In the genomic region with DNA sequence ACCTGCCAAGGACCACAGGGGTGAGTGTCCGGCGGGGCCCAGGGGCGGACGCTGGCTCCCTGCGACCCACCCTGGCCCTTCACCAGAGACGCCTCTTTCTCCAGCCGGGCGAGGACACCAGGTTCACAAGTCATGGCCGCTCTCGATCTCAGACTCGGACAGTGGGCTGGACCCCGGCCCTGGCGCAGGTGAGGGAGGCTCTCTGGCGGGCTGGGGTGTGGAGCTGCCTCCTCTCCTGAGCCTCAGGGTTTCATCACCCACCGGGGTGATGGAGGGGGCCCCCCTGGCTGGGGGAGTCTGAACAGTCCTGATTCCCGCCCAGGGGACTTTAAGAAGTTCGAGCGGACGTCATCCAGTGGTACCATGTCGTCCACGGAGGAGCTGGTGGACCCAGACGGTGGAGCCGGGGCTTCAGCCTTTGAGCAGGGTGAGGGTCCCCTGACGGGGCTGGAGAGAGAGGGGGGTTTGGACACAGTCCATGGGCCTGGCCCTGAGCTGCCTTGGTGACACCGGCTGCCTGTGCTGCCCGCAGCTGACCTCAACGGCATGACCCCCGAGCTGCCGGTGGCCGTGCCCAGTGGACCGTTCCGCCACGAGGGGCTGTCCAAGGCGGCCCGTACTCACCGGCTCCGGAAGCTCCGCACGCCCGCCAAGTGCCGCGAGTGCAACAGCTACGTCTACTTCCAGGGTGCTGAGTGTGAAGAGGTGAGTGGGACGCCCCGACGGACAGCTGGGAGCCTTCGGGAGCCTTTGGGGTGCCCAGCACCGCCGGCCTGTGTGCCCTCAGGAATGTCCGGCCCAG, we compare ENCODE assay signal across 21 cellular contexts. TPM values are rescaled to one million over a fixed set of nuclear protein-coding genes. Genes with fewer than 3 reads are reported as not detected.
A peak's percentile ranks its signal among the peaks of the same experiment; 100 is the strongest.
DNase-seq lines count a peak whose midpoint lies in the region; ATAC-seq and TF ChIP-seq lines count a peak whose summit lies in the region.
"Had no signal": no experiment of that assay in that cellular context is flagged by ENCODE, and none has a peak within 500 bp of the region (broad histone marks: within the 10 kb centered on the region; RNA-seq: fewer than 3 reads in every experiment).

No MANE protein-coding gene starts in this region.

- H3K27ac ChIP-seq in CD4-positive, alpha-beta T cell (ENCODE audit: low read depth, low read length): peak overlapping the region; percentile 56
- H3K27ac ChIP-seq in tibial artery: no peak overlapping the region
- H3K27ac ChIP-seq: epithelial cell of prostate, pancreas had no signal

- H3K4me3 ChIP-seq in tibial artery: no peak overlapping the region
- H3K4me3 ChIP-seq: hepatocyte, lung, MG63 had no signal

- H3K9me3 Mint-ChIP-seq in activated CD4-positive, alpha-beta memory T cell treated with anti-CD3 and anti-CD28 coated beads, Interleukin-2, amount 10 ng/mL, durations not matched to agents 7 days and 5 days: no peaks in the 10 kb centered on the region
- no peaks in the 10 kb centered on the region for H3K9me3 Mint-ChIP-seq in activated CD4-positive, alpha-beta memory T cell treated with anti-CD3 and anti-CD28 coated beads for 36 hours
- H3K9me3 Mint-ChIP-seq in CD4-positive, alpha-beta T cell: no peaks in the 10 kb centered on the region
- no peaks in the 10 kb centered on the region for H3K9me3 Mint-ChIP-seq in activated naive CD8-positive, alpha-beta T cell treated with anti-CD3 and anti-CD28 coated beads for 36 hours
- H3K9me3 Mint-ChIP-seq in naive thymus-derived CD8-positive, alpha-beta T cell: no peaks in the 10 kb centered on the region
- H3K9me3 Mint-ChIP-seq: stimulated activated naive CD8-positive, alpha-beta T cell treated with anti-CD3 and anti-CD28 coated beads, Interleukin-15, amount 100 ng/mL, for 72 hours had no signal

- no peak overlapping the region for H3K4me3 Mint-ChIP-seq in activated CD4-positive, alpha-beta memory T cell treated with anti-CD3 and anti-CD28 coated beads, Interleukin-2, amount 10 ng/mL, durations not matched to agents 7 days and 5 days
- no peak overlapping the region for H3K4me3 Mint-ChIP-seq in activated CD4-positive, alpha-beta memory T cell treated with anti-CD3 and anti-CD28 coated beads for 36 hours
- H3K4me3 Mint-ChIP-seq in CD4-positive, alpha-beta T cell: peak overlapping the region; percentile 60
- H3K4me3 Mint-ChIP-seq in activated naive CD8-positive, alpha-beta T cell treated with anti-CD3 and anti-CD28 coated beads for 36 hours: peak overlapping the region; percentile 14
- peak overlapping the region in 9 of 10 donors; percentile 46 to 96 (median 78) for H3K4me3 Mint-ChIP-seq in naive thymus-derived CD8-positive, alpha-beta T cell

- intact Hi-C loops in activated CD4-positive, alpha-beta memory T cell treated with anti-CD3 and anti-CD28 coated beads for 36 hours (cut with micrococcal nuclease): no loop called here
- intact Hi-C loops in CD4-positive, alpha-beta T cell (cut with DNase I, micrococcal nuclease): no loop called here
- intact Hi-C loops in tibial artery (cut with DNase I; ENCODE audit: low total_unique reads): no loop called here

- CTCF ChIA-PET in activated CD4-positive, alpha-beta memory T cell treated with anti-CD3 and anti-CD28 coated beads, Interleukin-2, amount 10 ng/mL, durations not matched to agents 7 days and 5 days (lab: Charles Lee): interaction anchor here (0.8 to 2.1 kb wide), 6 partner anchors 8 to 52 kb away, joined by 3 to 12 read pairs (median 4); partner anchors contain the start of gene ARHGAP45
- CTCF ChIA-PET in activated CD4-positive, alpha-beta memory T cell treated with anti-CD3 and anti-CD28 coated beads for 36 hours (lab: Charles Lee): interaction anchor here (1.0 to 4.8 kb wide), 5 partner anchors 10 to 112 kb away, joined by 3 to 25 read pairs (median 4); partner anchors contain the start of gene ARHGAP45
- CTCF ChIA-PET in CD4-positive, alpha-beta T cell (lab: Charles Lee): interaction anchor here (1.0 to 3.8 kb wide), 7 partner anchors 7 to 164 kb away, joined by 3 to 24 read pairs (median 6); no protein-coding TSS in a partner anchor

- H3K27me3 ChIP-seq in CD4-positive, alpha-beta T cell (ENCODE audit: control insufficient read depth, insufficient read depth, low read length): no peaks in the 10 kb centered on the region
- peaks cover 0 to 19% of the 10 kb centered on the region in 2 donors for H3K27me3 ChIP-seq in tibial artery
- H3K27me3 ChIP-seq: hepatocyte, MG63, pancreas had no signal

- peaks cover 0 to 21% (median 5%) of the 10 kb centered on the region in 4 donors for H3K4me1 ChIP-seq in tibial artery

- H3K27me3 Mint-ChIP-seq in activated CD4-positive, alpha-beta memory T cell treated with anti-CD3 and anti-CD28 coated beads, Interleukin-2, amount 10 ng/mL, durations not matched to agents 7 days and 5 days: no peaks in the 10 kb centered on the region
- H3K27me3 Mint-ChIP-seq in activated CD4-positive, alpha-beta memory T cell treated with anti-CD3 and anti-CD28 coated beads for 36 hours: no peaks in the 10 kb centered on the region
- peaks cover 4% of the 10 kb centered on the region for H3K27me3 Mint-ChIP-seq in CD4-positive, alpha-beta T cell
- H3K27me3 Mint-ChIP-seq in activated naive CD8-positive, alpha-beta T cell treated with anti-CD3 and anti-CD28 coated beads for 36 hours: peaks cover 4% of the 10 kb centered on the region
- H3K27me3 Mint-ChIP-seq in naive thymus-derived CD8-positive, alpha-beta T cell: no peaks in the 10 kb centered on the region
- H3K27me3 Mint-ChIP-seq: stimulated activated naive CD8-positive, alpha-beta T cell treated with anti-CD3 and anti-CD28 coated beads, Interleukin-15, amount 100 ng/mL, for 72 hours had no signal

- peaks cover 70% of the 10 kb centered on the region for H3K4me1 Mint-ChIP-seq in activated CD4-positive, alpha-beta memory T cell treated with anti-CD3 and anti-CD28 coated beads, Interleukin-2, amount 10 ng/mL, durations not matched to agents 7 days and 5 days
- H3K4me1 Mint-ChIP-seq in activated CD4-positive, alpha-beta memory T cell treated with anti-CD3 and anti-CD28 coated beads for 36 hours (ENCODE audit: low read depth): peaks cover 67% of the 10 kb centered on the region
- peaks cover 53% of the 10 kb centered on the region for H3K4me1 Mint-ChIP-seq in CD4-positive, alpha-beta T cell (ENCODE audit: low read depth)
- peaks cover 45% of the 10 kb centered on the region for H3K4me1 Mint-ChIP-seq in activated naive CD8-positive, alpha-beta T cell treated with anti-CD3 and anti-CD28 coated beads for 36 hours
- peaks cover 19 to 64% (median 55%) of the 10 kb centered on the region in 4 donors for H3K4me1 Mint-ChIP-seq in naive thymus-derived CD8-positive, alpha-beta T cell

- ATAC-seq in CD4-positive, alpha-beta T cell (ENCODE audit: poor library complexity): no peak
- no peak for ATAC-seq in naive thymus-derived CD8-positive, alpha-beta T cell
- ATAC-seq in GM18517 (IDR thresholded peaks at IDR 0.05; ENCODE audit: unreplicated experiment): no peak
- no peak for ATAC-seq in GM21360 (IDR thresholded peaks at IDR 0.05; ENCODE audit: unreplicated experiment)
- ATAC-seq: HCT116; stimulated activated naive CD8-positive, alpha-beta T cell treated with anti-CD3 and anti-CD28 coated beads, Interleukin-15, amount 100 ng/mL, for 72 hours had no signal

- H3K9me3 ChIP-seq in CD4-positive, alpha-beta T cell (ENCODE audit: control insufficient read depth, low read length): no peaks in the 10 kb centered on the region
- H3K9me3 ChIP-seq in tibial artery: no peaks in the 10 kb centered on the region
- H3K9me3 ChIP-seq: MG63, pancreas had no signal

- POLR2A ChIA-PET in activated CD4-positive, alpha-beta memory T cell treated with anti-CD3 and anti-CD28 coated beads, Interleukin-2, amount 10 ng/mL, durations not matched to agents 7 days and 5 days (lab: Charles Lee): interaction anchor here (0.6 to 17.5 kb wide), 12 partner anchors 6 to 189 kb away, joined by 3 to 334 read pairs (median 12); partner anchors contain the start of genes ARHGAP45, CNN2, GPX4 and POLR2E
- POLR2A ChIA-PET in activated CD4-positive, alpha-beta memory T cell treated with anti-CD3 and anti-CD28 coated beads for 36 hours (lab: Charles Lee): interaction anchor here (0.8 to 6.7 kb wide), 4 partner anchors 8 to 59 kb away, joined by 3 to 55 read pairs (median 6); partner anchors contain the start of genes ARHGAP45 and RNU6-2
- POLR2A ChIA-PET in CD4-positive, alpha-beta T cell (lab: Charles Lee): interaction anchor here (1.0 to 21.0 kb wide), 10 partner anchors 2 to 78 kb away, joined by 4 to 1253 read pairs (median 8); partner anchors contain the start of genes ABCA7, ARHGAP45, CNN2 and GPX4
- POLR2A ChIA-PET in naive thymus-derived CD8-positive, alpha-beta T cell (lab: Charles Lee): interaction anchor here (0.9 to 31.7 kb wide), 12 partner anchors 1 to 188 kb away, joined by 3 to 2279 read pairs (median 90); partner anchors contain the start of genes ABCA7, ARHGAP45, CIRBP and CNN2

- DNase-seq in activated CD4-positive, alpha-beta memory T cell treated with anti-CD3 and anti-CD28 coated beads, Interleukin-2, amount 10 ng/mL, durations not matched to agents 7 days and 5 days: no peak
- DNase-seq in activated CD4-positive, alpha-beta memory T cell treated with anti-CD3 and anti-CD28 coated beads for 36 hours: no peak
- peak in 2 of 10 experiments; percentile 10 to 33 for DNase-seq in CD4-positive, alpha-beta T cell
- no peak for DNase-seq in activated naive CD8-positive, alpha-beta T cell treated with anti-CD3 and anti-CD28 coated beads for 36 hours
- peak in 4 of 10 donors; percentile 25 to 65 (median 35) for DNase-seq in naive thymus-derived CD8-positive, alpha-beta T cell
- no peak for DNase-seq in tibial artery
- DNase-seq: activated CD4-positive, alpha-beta T cell treated with anti-CD3 and anti-CD28 coated beads for 1 hour; DMS153; foreskin fibroblast; MG63; NCI-H748 treated with DMSO at 0.1 percent for 48 hours; OCI-M1; stimulated activated CD4-positive, alpha-beta T cell treated with anti-CD3 and anti-CD28 coated beads, Interleukin-1b, Interleukin-23, amount 100 ng/mL, for 48 hours had no signal

- no peak for TF ChIP-seq CTCF in CD4-positive, alpha-beta T cell (IDR thresholded peaks at IDR 0.05)
- TF ChIP-seq CTCF in tibial artery (IDR thresholded peaks at IDR 0.05): no peak

- peaks cover 84% of the 10 kb centered on the region for H3K36me3 Mint-ChIP-seq in activated CD4-positive, alpha-beta memory T cell treated with anti-CD3 and anti-CD28 coated beads, Interleukin-2, amount 10 ng/mL, durations not matched to agents 7 days and 5 days (ENCODE audit: low read depth)
- H3K36me3 Mint-ChIP-seq in activated CD4-positive, alpha-beta memory T cell treated with anti-CD3 and anti-CD28 coated beads for 36 hours: peaks cover 68% of the 10 kb centered on the region
- peaks cover 89% of the 10 kb centered on the region for H3K36me3 Mint-ChIP-seq in CD4-positive, alpha-beta T cell (ENCODE audit: low read depth)
- H3K36me3 Mint-ChIP-seq in activated naive CD8-positive, alpha-beta T cell treated with anti-CD3 and anti-CD28 coated beads for 36 hours: peaks cover 62% of the 10 kb centered on the region
- H3K36me3 Mint-ChIP-seq in naive thymus-derived CD8-positive, alpha-beta T cell: peaks cover 0 to 82% (median 27%) of the 10 kb centered on the region in 3 donors

- H3K36me3 ChIP-seq in tibial artery: peaks cover 0 to 3% (median 0%) of the 10 kb centered on the region in 3 donors
- H3K36me3 ChIP-seq: MG63, pancreas had no signal

- peak overlapping the region; percentile 54 for H3K27ac Mint-ChIP-seq in activated CD4-positive, alpha-beta memory T cell treated with anti-CD3 and anti-CD28 coated beads, Interleukin-2, amount 10 ng/mL, durations not matched to agents 7 days and 5 days
- no peak overlapping the region for H3K27ac Mint-ChIP-seq in activated CD4-positive, alpha-beta memory T cell treated with anti-CD3 and anti-CD28 coated beads for 36 hours
- H3K27ac Mint-ChIP-seq in CD4-positive, alpha-beta T cell: peak overlapping the region; percentile 98
- peak overlapping the region; percentile 25 for H3K27ac Mint-ChIP-seq in activated naive CD8-positive, alpha-beta T cell treated with anti-CD3 and anti-CD28 coated beads for 36 hours
- H3K27ac Mint-ChIP-seq in naive thymus-derived CD8-positive, alpha-beta T cell: peak overlapping the region; percentile 46 to 100 (median 98)

RNA-seq across cellular contexts. Expression of gene ARHGAP45, which starts 13.6 kb away (rescaled TPM):
- 100 to 1,000 TPM; 419 to 437 TPM for total RNA-seq in activated CD4-positive, alpha-beta memory T cell treated with anti-CD3 and anti-CD28 coated beads, Interleukin-2, amount 10 ng/mL, durations not matched to agents 7 days and 5 days
- 100 to 1,000 TPM; 136 to 142 TPM for total RNA-seq in activated CD4-positive, alpha-beta memory T cell treated with anti-CD3 and anti-CD28 coated beads for 36 hours
- 100 to 1,000 TPM; 861 to 878 TPM for total RNA-seq in CD4-positive, alpha-beta T cell
- total RNA-seq in activated naive CD8-positive, alpha-beta T cell treated with anti-CD3 and anti-CD28 coated beads for 36 hours: 100 to 1,000 TPM; 113 to 122 TPM
- 1,000 to 10,000 TPM; 1,025 to 1,060 TPM for total RNA-seq in naive thymus-derived CD8-positive, alpha-beta T cell
- 100 to 1,000 TPM; 261 to 681 (median 358) TPM for polyA plus RNA-seq in naive thymus-derived CD8-positive, alpha-beta T cell

RNA-seq across cellular contexts. Expression of gene POLR2E, which starts 14.6 kb away (rescaled TPM):
- total RNA-seq in activated CD4-positive, alpha-beta memory T cell treated with anti-CD3 and anti-CD28 coated beads, Interleukin-2, amount 10 ng/mL, durations not matched to agents 7 days and 5 days: 100 to 1,000 TPM; 116 to 120 TPM
- total RNA-seq in activated CD4-positive, alpha-beta memory T cell treated with anti-CD3 and anti-CD28 coated beads for 36 hours: 100 to 1,000 TPM; 204 to 207 TPM
- 10 to 100 TPM; 45.8 to 49.0 TPM for total RNA-seq in CD4-positive, alpha-beta T cell
- 100 to 1,000 TPM; 290 to 291 TPM for total RNA-seq in activated naive CD8-positive, alpha-beta T cell treated with anti-CD3 and anti-CD28 coated beads for 36 hours
- total RNA-seq in naive thymus-derived CD8-positive, alpha-beta T cell: 10 to 100 TPM; 88.0 to 95.3 TPM
- 100 to 1,000 TPM; 159 to 233 (median 187) TPM for polyA plus RNA-seq in naive thymus-derived CD8-positive, alpha-beta T cell

RNA-seq across cellular contexts. Expression of gene GPX4, which starts 23.2 kb away (rescaled TPM):
- 100 to 1,000 TPM; 141 to 148 TPM for total RNA-seq in activated CD4-positive, alpha-beta memory T cell treated with anti-CD3 and anti-CD28 coated beads, Interleukin-2, amount 10 ng/mL, durations not matched to agents 7 days and 5 days
- total RNA-seq in activated CD4-positive, alpha-beta memory T cell treated with anti-CD3 and anti-CD28 coated beads for 36 hours: 100 to 1,000 TPM; 274 to 275 TPM
- 100 to 1,000 TPM; 174 to 175 TPM for total RNA-seq in CD4-positive, alpha-beta T cell
- 100 to 1,000 TPM; 225 to 231 TPM for total RNA-seq in activated naive CD8-positive, alpha-beta T cell treated with anti-CD3 and anti-CD28 coated beads for 36 hours
- 100 to 1,000 TPM; 207 to 225 TPM for total RNA-seq in naive thymus-derived CD8-positive, alpha-beta T cell
- polyA plus RNA-seq in naive thymus-derived CD8-positive, alpha-beta T cell: 100 to 1,000 TPM; 370 to 465 (median 405) TPM

RNA-seq across cellular contexts. Expression of gene ABCA7, which starts 40.7 kb away (rescaled TPM):
- 10 to 100 TPM; 92.7 to 95.1 TPM for total RNA-seq in activated CD4-positive, alpha-beta memory T cell treated with anti-CD3 and anti-CD28 coated beads, Interleukin-2, amount 10 ng/mL, durations not matched to agents 7 days and 5 days
- 10 to 100 TPM; 28.3 to 29.3 TPM for total RNA-seq in activated CD4-positive, alpha-beta memory T cell treated with anti-CD3 and anti-CD28 coated beads for 36 hours
- total RNA-seq in CD4-positive, alpha-beta T cell: 100 to 1,000 TPM; 114 to 118 TPM
- total RNA-seq in activated naive CD8-positive, alpha-beta T cell treated with anti-CD3 and anti-CD28 coated beads for 36 hours: 10 to 100 TPM in 1 of 2 experiments, 1 to 10 TPM in 1; 9.8 to 11.2 TPM
- total RNA-seq in naive thymus-derived CD8-positive, alpha-beta T cell: 100 to 1,000 TPM; 221 to 232 TPM
- polyA plus RNA-seq in naive thymus-derived CD8-positive, alpha-beta T cell: 10 to 100 TPM in 1 of 3 donors, 1 to 10 TPM in 2; 4.2 to 14.4 (median 8.7) TPM

RNA-seq across cellular contexts. Expression of gene CNN2, which starts 54.2 kb away (rescaled TPM):
- total RNA-seq in activated CD4-positive, alpha-beta memory T cell treated with anti-CD3 and anti-CD28 coated beads, Interleukin-2, amount 10 ng/mL, durations not matched to agents 7 days and 5 days: 100 to 1,000 TPM; 513 to 519 TPM
- 100 to 1,000 TPM; 123 to 130 TPM for total RNA-seq in activated CD4-positive, alpha-beta memory T cell treated with anti-CD3 and anti-CD28 coated beads for 36 hours
- total RNA-seq in CD4-positive, alpha-beta T cell: 100 to 1,000 TPM; 307 to 318 TPM
- total RNA-seq in activated naive CD8-positive, alpha-beta T cell treated with anti-CD3 and anti-CD28 coated beads for 36 hours: 10 to 100 TPM; 76.0 to 80.5 TPM
- 100 to 1,000 TPM; 211 to 216 TPM for total RNA-seq in naive thymus-derived CD8-positive, alpha-beta T cell
- polyA plus RNA-seq in naive thymus-derived CD8-positive, alpha-beta T cell: 100 to 1,000 TPM; 498 to 693 (median 515) TPM

Comparison
In these comparisons a context has a peak if more than half of its experiments do, and no peak if none do; other contexts are left out.
1. H3K4me3 Mint-ChIP-seq: peak in CD4-positive, alpha-beta T cell (single experiment), activated naive CD8-positive, alpha-beta T cell treated with anti-CD3 and anti-CD28 coated beads for 36 hours (single experiment) and naive thymus-derived CD8-positive, alpha-beta T cell (9 of 10); none in activated CD4-positive, alpha-beta memory T cell treated with anti-CD3 and anti-CD28 coated beads, Interleukin-2, amount 10 ng/mL, durations not matched to agents 7 days and 5 days (single experiment) and activated CD4-positive, alpha-beta memory T cell treated with anti-CD3 and anti-CD28 coated beads for 36 hours (single experiment).